In the genomic region with DNA sequence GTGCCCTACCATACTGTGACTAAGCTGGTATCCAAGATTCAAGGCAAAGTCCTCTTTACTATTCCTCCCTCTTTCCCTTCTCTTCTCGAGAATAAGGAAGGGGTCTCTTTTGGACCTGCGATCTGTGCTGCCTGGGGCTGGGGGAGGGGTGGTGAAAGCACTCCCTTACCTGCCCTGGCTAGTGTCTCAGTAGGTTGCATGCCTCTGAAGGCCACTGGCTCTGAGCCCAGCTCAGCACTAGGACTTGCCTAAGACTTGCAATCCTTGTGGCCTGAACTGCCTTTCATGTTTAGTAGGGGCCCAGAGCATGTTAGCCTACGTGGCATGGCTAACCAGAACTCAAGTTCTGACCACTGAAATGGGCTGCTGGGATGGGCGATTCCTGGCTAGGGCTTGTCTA, we compare ENCODE assay signal across 16 cellular contexts. TPM values are rescaled to one million over a fixed set of nuclear protein-coding genes. Genes with fewer than 3 reads are reported as not detected.
DNase-seq lines count a peak whose midpoint lies in the region; ATAC-seq, FAIRE-seq and TF ChIP-seq lines count a peak whose summit lies in the region.
"Had no signal": no experiment of that assay in that cellular context is flagged by ENCODE, and none has a peak within 500 bp of the region (broad histone marks: within the 10 kb centered on the region; RNA-seq: fewer than 3 reads in every experiment).

No MANE protein-coding gene starts in this region.

- H3K9me2 ChIP-seq in GM23338 (ENCODE audit: insufficient read depth): no peaks in the 10 kb centered on the region

- H3K4me1 ChIP-seq in GM23338 (ENCODE audit: insufficient read depth): 0 out of 2 replicates have a peak, but pooled peaks cover 2% of the 10 kb centered on the region
- H3K4me1 ChIP-seq: A549, BE2C had no signal

- ATAC-seq in GM23338 (peak; percentile 77), memory B cell (ENCODE audit: low read depth) (no peak), HG02571 (IDR thresholded peaks at IDR 0.05; ENCODE audit: unreplicated experiment) (no peak), GM18511 (IDR thresholded peaks at IDR 0.05; ENCODE audit: unreplicated experiment) (no peak)
- ATAC-seq: A549 had no signal

- no peaks in the 10 kb centered on the region for H4K20me1 ChIP-seq in GM23338 (replicated peaks; ENCODE audit: insufficient read depth)

- FAIRE-seq in bronchial epithelial cell (lab: Jason Lieb, UNC): no peak
- FAIRE-seq: A549, G401.6, GM12891, HTR-8/SVneo had no signal

- H3K36me3 ChIP-seq in GM23338 (ENCODE audit: insufficient read depth) (no peaks in the 10 kb centered on the region), bronchial epithelial cell (ENCODE audit: control insufficient read depth, insufficient read depth, low read length) (no peaks in the 10 kb centered on the region)
- H3K36me3 ChIP-seq: BE2C had no signal

- H3K79me2 ChIP-seq in GM23338 (replicated peaks; ENCODE audit: insufficient read depth): no peaks in the 10 kb centered on the region

- no peak overlapping the region for H3K4me2 ChIP-seq in GM23338
- H3K4me2 ChIP-seq: A549 had no signal

- DNase-seq in ELF-1 (ENCODE audit: low read depth, low spot score): peak; percentile 33
- no peak for DNase-seq in GM23338 (ENCODE audit: low spot score)
- DNase-seq in bronchial epithelial cell (ENCODE audit: low read depth): peak; percentile 15
- DNase-seq in memory B cell (ENCODE audit: low spot score in 2 of 2): no peak
- no peak for DNase-seq in activated naive CD4-positive, alpha-beta T cell treated with anti-CD3 and anti-CD28 coated beads, Interleukin-2, amount 10 ng/mL, durations not matched to agents 7 days and 5 days
- DNase-seq: BE2C; CD4-positive, alpha-beta memory T cell; DMS79; H9 had no signal

- H3K27ac ChIP-seq in GM23338 (ENCODE audit: low read depth): no peak overlapping the region
- H3K27ac ChIP-seq: A549, C4-2B had no signal

- H3K9me3 Mint-ChIP-seq in GM23338: no peaks in the 10 kb centered on the region
- peaks cover 8% of the 10 kb centered on the region for H3K9me3 Mint-ChIP-seq in memory B cell
- peaks cover 2% of the 10 kb centered on the region for H3K9me3 Mint-ChIP-seq in activated naive CD4-positive, alpha-beta T cell treated with anti-CD3 and anti-CD28 coated beads, Interleukin-2, amount 10 ng/mL, durations not matched to agents 7 days and 5 days

- H3K36me3 Mint-ChIP-seq in GM23338 (ENCODE audit: low read depth) (no peaks in the 10 kb centered on the region), memory B cell (peaks cover 7% of the 10 kb centered on the region)
- peaks cover 1% of the 10 kb centered on the region for H3K36me3 Mint-ChIP-seq in activated naive CD4-positive, alpha-beta T cell treated with anti-CD3 and anti-CD28 coated beads, Interleukin-2, amount 10 ng/mL, durations not matched to agents 7 days and 5 days

- H3K27ac Mint-ChIP-seq in GM23338: no peak overlapping the region
- H3K27ac Mint-ChIP-seq in memory B cell: peak overlapping the region; percentile 50
- H3K27ac Mint-ChIP-seq in activated naive CD4-positive, alpha-beta T cell treated with anti-CD3 and anti-CD28 coated beads, Interleukin-2, amount 10 ng/mL, durations not matched to agents 7 days and 5 days: no peak overlapping the region
- H3K27ac Mint-ChIP-seq: CD4-positive, alpha-beta memory T cell had no signal

- H3K4me3 Mint-ChIP-seq in GM23338 (no peak overlapping the region), memory B cell (no peak overlapping the region)
- no peak overlapping the region for H3K4me3 Mint-ChIP-seq in activated naive CD4-positive, alpha-beta T cell treated with anti-CD3 and anti-CD28 coated beads, Interleukin-2, amount 10 ng/mL, durations not matched to agents 7 days and 5 days
- H3K4me3 Mint-ChIP-seq: CD4-positive, alpha-beta memory T cell; H9 had no signal

- no peaks in the 10 kb centered on the region for H3F3A ChIP-seq in GM23338 (replicated peaks; ENCODE audit: low read depth)

- CTCF ChIA-PET in activated naive CD4-positive, alpha-beta T cell treated with anti-CD3 and anti-CD28 coated beads, Interleukin-2, amount 10 ng/mL, durations not matched to agents 7 days and 5 days (lab: Charles Lee): no interaction called here

- H2AFZ ChIP-seq in GM23338: peak overlapping the region; percentile 65; the same call in 1 of the 2 replicates

- no peaks in the 10 kb centered on the region for H3K27me3 Mint-ChIP-seq in GM23338 (ENCODE audit: insufficient read depth, low read depth, poor library complexity)
- no peaks in the 10 kb centered on the region for H3K27me3 Mint-ChIP-seq in memory B cell
- H3K27me3 Mint-ChIP-seq in activated naive CD4-positive, alpha-beta T cell treated with anti-CD3 and anti-CD28 coated beads, Interleukin-2, amount 10 ng/mL, durations not matched to agents 7 days and 5 days: no peaks in the 10 kb centered on the region

- TF ChIP-seq CTCF in GM23338 (conservative IDR thresholded peaks at IDR 0.05; ENCODE audit: low read depth in 2 of 2) (no peak), bronchial epithelial cell (IDR thresholded peaks at IDR 0.05; ENCODE audit: insufficient read depth, low read length, severe bottlenecking) (no peak)

- H3K27me3 ChIP-seq in GM23338 (ENCODE audit: insufficient read depth) (no peaks in the 10 kb centered on the region), bronchial epithelial cell (ENCODE audit: control insufficient read depth, insufficient read depth, low read length) (no peaks in the 10 kb centered on the region)
- H3K27me3 ChIP-seq: BE2C had no signal

- H3K4me1 Mint-ChIP-seq in GM23338: peaks cover 11% of the 10 kb centered on the region
- no peaks in the 10 kb centered on the region for H3K4me1 Mint-ChIP-seq in memory B cell
- H3K4me1 Mint-ChIP-seq in activated naive CD4-positive, alpha-beta T cell treated with anti-CD3 and anti-CD28 coated beads, Interleukin-2, amount 10 ng/mL, durations not matched to agents 7 days and 5 days: peaks cover 6% of the 10 kb centered on the region
- H3K4me1 Mint-ChIP-seq: CD4-positive, alpha-beta memory T cell had no signal

- H3K4me3 ChIP-seq in GM23338: no peak overlapping the region
- H3K4me3 ChIP-seq in bronchial epithelial cell (ENCODE audit: low read depth, low read length): no peak overlapping the region
- H3K4me3 ChIP-seq: A549 had no signal

TF ChIP-seq in GM23338, 12 proteins besides CTCF, POLR2A, EP300 and RAD21:
- TF ChIP-seq STAT1 (IDR thresholded peaks at IDR 0.05; ENCODE audit: unreplicated experiment) (no peak), NANOG (IDR thresholded peaks at IDR 0.05; ENCODE audit: borderline replicate concordance) (no peak), EZH2 (IDR thresholded peaks at IDR 0.05; ENCODE audit: low read depth, unreplicated experiment) (no peak), JUNB (IDR thresholded peaks at IDR 0.05; ENCODE audit: unreplicated experiment) (no peak), CREB1 (CRISPR knock-in tag; IDR thresholded peaks at IDR 0.05; ENCODE audit: low read depth) (no peak), ZNF114 (CRISPR knock-in tag; IDR thresholded peaks at IDR 0.05) (no peak), EZH2phosphoT487 (IDR thresholded peaks at IDR 0.05; ENCODE audit: unreplicated experiment) (no peak), ZNF331 (CRISPR knock-in tag; IDR thresholded peaks at IDR 0.05; ENCODE audit: low read depth) (no peak)
- TF ChIP-seq, protein P1, sequence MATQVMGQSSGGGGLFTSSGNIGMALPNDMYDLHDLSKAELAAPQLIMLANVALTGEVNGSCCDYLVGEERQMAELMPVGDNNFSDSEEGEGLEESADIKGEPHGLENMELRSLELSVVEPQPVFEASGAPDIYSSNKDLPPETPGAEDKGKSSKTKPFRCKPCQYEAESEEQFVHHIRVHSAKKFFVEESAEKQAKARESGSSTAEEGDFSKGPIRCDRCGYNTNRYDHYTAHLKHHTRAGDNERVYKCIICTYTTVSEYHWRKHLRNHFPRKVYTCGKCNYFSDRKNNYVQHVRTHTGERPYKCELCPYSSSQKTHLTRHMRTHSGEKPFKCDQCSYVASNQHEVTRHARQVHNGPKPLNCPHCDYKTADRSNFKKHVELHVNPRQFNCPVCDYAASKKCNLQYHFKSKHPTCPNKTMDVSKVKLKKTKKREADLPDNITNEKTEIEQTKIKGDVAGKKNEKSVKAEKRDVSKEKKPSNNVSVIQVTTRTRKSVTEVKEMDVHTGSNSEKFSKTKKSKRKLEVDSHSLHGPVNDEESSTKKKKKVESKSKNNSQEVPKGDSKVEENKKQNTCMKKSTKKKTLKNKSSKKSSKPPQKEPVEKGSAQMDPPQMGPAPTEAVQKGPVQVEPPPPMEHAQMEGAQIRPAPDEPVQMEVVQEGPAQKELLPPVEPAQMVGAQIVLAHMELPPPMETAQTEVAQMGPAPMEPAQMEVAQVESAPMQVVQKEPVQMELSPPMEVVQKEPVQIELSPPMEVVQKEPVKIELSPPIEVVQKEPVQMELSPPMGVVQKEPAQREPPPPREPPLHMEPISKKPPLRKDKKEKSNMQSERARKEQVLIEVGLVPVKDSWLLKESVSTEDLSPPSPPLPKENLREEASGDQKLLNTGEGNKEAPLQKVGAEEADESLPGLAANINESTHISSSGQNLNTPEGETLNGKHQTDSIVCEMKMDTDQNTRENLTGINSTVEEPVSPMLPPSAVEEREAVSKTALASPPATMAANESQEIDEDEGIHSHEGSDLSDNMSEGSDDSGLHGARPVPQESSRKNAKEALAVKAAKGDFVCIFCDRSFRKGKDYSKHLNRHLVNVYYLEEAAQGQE (IDR thresholded peaks at IDR 0.05; ENCODE audit: unreplicated experiment): no peak

RNA-seq across cellular contexts. Expression of a gene that starts 13.0 kb away (rescaled TPM):
- total RNA-seq in GM23338 (2014; rRNA removed; shearing (Covaris generic)): 117 and 122 TPM in 2 replicates
- polyA plus RNA-seq in GM23338 (2016; fragmentation: Nextera tagmentation; extraction: Ambion mirVana): 237 and 245 TPM in 2 replicates
- total RNA-seq in bronchial epithelial cell: 143 and 160 TPM in 2 replicates

RNA-seq across cellular contexts. Expression of a gene that starts 25.8 kb away (rescaled TPM):
- total RNA-seq in GM23338 (2014; rRNA removed; shearing (Covaris generic)): 51.4 and 57.2 TPM in 2 replicates
- 28.0 and 31.5 TPM in 2 replicates for polyA plus RNA-seq in GM23338 (2016; fragmentation: Nextera tagmentation; extraction: Ambion mirVana)
- 36.4 and 37.9 TPM in 2 replicates for total RNA-seq in bronchial epithelial cell

RNA-seq across cellular contexts. Expression of a gene that starts 26.0 kb away (rescaled TPM):
- total RNA-seq in GM23338 (2014; rRNA removed; shearing (Covaris generic)): 3.2 and 5.8 TPM in 2 replicates
- 6.9 and 8.7 TPM in 2 replicates for polyA plus RNA-seq in GM23338 (2016; fragmentation: Nextera tagmentation; extraction: Ambion mirVana)
- 2.1 and 3.5 TPM in 2 replicates for total RNA-seq in bronchial epithelial cell

Comparison
In these comparisons a context has a peak if more than half of its experiments do, and no peak if none do; other contexts are left out.
1. DNase-seq: peak in ELF-1 (single experiment) and bronchial epithelial cell (single experiment); none in GM23338 (single experiment), memory B cell (0 of 2) and activated naive CD4-positive, alpha-beta T cell treated with anti-CD3 and anti-CD28 coated beads, Interleukin-2, amount 10 ng/mL, durations not matched to agents 7 days and 5 days (single experiment).